In genomic region chr2:67516358-67516757, GRCh38 we compare ENCODE assay signal across 23 cellular contexts.
DNase-seq lines count a peak whose midpoint lies in the region; TF ChIP-seq lines count a peak whose summit lies in the region.
"Had no signal": no experiment of that assay in that cellular context is flagged by ENCODE, and none has a peak within 500 bp of the region (broad histone marks: within the 10 kb centered on the region; RNA-seq: fewer than 3 reads in every experiment).

No MANE protein-coding gene starts in this region.

- intact Hi-C loops in posterior vena cava (cut with DNase I), result no loop called here

- H2AFZ ChIP-seq in hepatocyte, result no peak overlapping the region

- 51% methylated on average over 5 of the region's 5 CpGs for WGBS in hepatocyte (ENCODE audit: low lambda C conversion rate, missing lambda C conversion rate)

- H3K27me3 ChIP-seq in hepatocyte, result no peaks in the 10 kb centered on the region
- H3K27me3 ChIP-seq: left lung had no signal

- no peaks in the 10 kb centered on the region for H3K4me1 ChIP-seq in hepatocyte (ENCODE audit: insufficient read depth)
- H3K4me1 ChIP-seq: left lung had no signal

- peak; percentile 8 for DNase-seq in NCI-H2029 treated with DMSO at 0.1 percent for 48 hours (lab: John Stamatoyannopoulos, UW)
- DNase-seq in NCI-H2029 (lab: John Stamatoyannopoulos, UW), result no peak
- peak; percentile 96 for DNase-seq in NCI-H69 (lab: John Stamatoyannopoulos, UW)
- no peak for DNase-seq in hepatocyte (ENCODE audit: low spot score)
- no peak for DNase-seq in NCI-H2227 (lab: John Stamatoyannopoulos, UW; ENCODE audit: unreplicated experiment)
- no peak for DNase-seq in NOMO-1 (lab: John Stamatoyannopoulos, UW; ENCODE audit: unreplicated experiment in 2 of 2)
- DNase-seq in activated CD4-positive, alpha-beta T cell treated with anti-CD3 and anti-CD28 coated beads, Interleukin-2, amount 10 ng/mL, durations not matched to agents 7 days and 5 days, result no peak
- no peak for DNase-seq in posterior vena cava (ENCODE audit: low spot score)
- DNase-seq: activated CD4-positive, alpha-beta memory T cell treated with anti-CD3 and anti-CD28 coated beads for 36 hours; activated CD4-positive, CD25-positive, alpha-beta regulatory T cell treated with anti-CD3 and anti-CD28 coated beads, Interleukin-2, amount 50 U/mL, for 72 hours; activated naive CD4-positive, alpha-beta T cell; CD4-positive, CD25-positive, alpha-beta regulatory T cell; dermis blood vessel endothelial cell; EL; immature natural killer cell; left lung; mesendoderm; NCI-H1048; right cardiac atrium; SK-N-SH; stimulated activated CD4-positive, alpha-beta T cell treated with anti-CD3 and anti-CD28 coated beads, Interleukin-1b, Interleukin-23, amount 100 ng/mL, for 48 hours; stimulated activated naive CD8-positive, alpha-beta T cell treated with anti-CD3 and anti-CD28 coated beads, Interleukin-15, Interleukin-2, amounts not matched to agents 100 U/mL and 50 U/mL, for 24 hours had no signal

- H3K36me3 ChIP-seq in hepatocyte (replicated peaks; ENCODE audit: insufficient read depth, low read depth), result no peaks in the 10 kb centered on the region
- H3K36me3 ChIP-seq: left lung had no signal

- H3K4me1 Mint-ChIP-seq in activated CD4-positive, alpha-beta T cell treated with anti-CD3 and anti-CD28 coated beads, Interleukin-2, amount 10 ng/mL, durations not matched to agents 7 days and 5 days, result no peaks in the 10 kb centered on the region
- H3K4me1 Mint-ChIP-seq: central memory CD8-positive, alpha-beta T cell; immature natural killer cell had no signal

- no peaks in the 10 kb centered on the region for H3K79me2 ChIP-seq in hepatocyte

- no peak overlapping the region for H3K27ac Mint-ChIP-seq in activated CD4-positive, alpha-beta T cell treated with anti-CD3 and anti-CD28 coated beads, Interleukin-2, amount 10 ng/mL, durations not matched to agents 7 days and 5 days
- H3K27ac Mint-ChIP-seq: activated CD4-positive, alpha-beta memory T cell treated with anti-CD3 and anti-CD28 coated beads for 36 hours; CD4-positive, CD25-positive, alpha-beta regulatory T cell; immature natural killer cell had no signal

- H4K20me1 ChIP-seq in hepatocyte (ENCODE audit: insufficient read depth, poor library complexity, severe bottlenecking), result no peaks in the 10 kb centered on the region

- no peaks in the 10 kb centered on the region for H3K36me3 Mint-ChIP-seq in activated CD4-positive, alpha-beta T cell treated with anti-CD3 and anti-CD28 coated beads, Interleukin-2, amount 10 ng/mL, durations not matched to agents 7 days and 5 days (ENCODE audit: low read depth)
- H3K36me3 Mint-ChIP-seq: activated CD4-positive, alpha-beta memory T cell treated with anti-CD3 and anti-CD28 coated beads for 36 hours; CD4-positive, CD25-positive, alpha-beta regulatory T cell; immature natural killer cell had no signal

- no peaks in the 10 kb centered on the region for H3K9me3 ChIP-seq in hepatocyte (ENCODE audit: low read depth)
- H3K9me3 ChIP-seq: left lung, SK-N-SH had no signal

- POLR2A ChIA-PET in activated CD4-positive, alpha-beta T cell treated with anti-CD3 and anti-CD28 coated beads, Interleukin-2, amount 10 ng/mL, durations not matched to agents 7 days and 5 days (lab: Charles Lee), result no interaction called here

- no peaks in the 10 kb centered on the region for H3K9me2 ChIP-seq in hepatocyte (replicated peaks; ENCODE audit: insufficient read depth)
- H3K9me2 ChIP-seq: SK-N-SH had no signal

- H3K27ac ChIP-seq in hepatocyte, result peak overlapping the region; percentile 37

- H3K4me2 ChIP-seq in hepatocyte, result peak overlapping the region; percentile 41
- H3K4me2 ChIP-seq: SK-N-SH had no signal

- H3K27me3 Mint-ChIP-seq in activated CD4-positive, alpha-beta T cell treated with anti-CD3 and anti-CD28 coated beads, Interleukin-2, amount 10 ng/mL, durations not matched to agents 7 days and 5 days, result no peaks in the 10 kb centered on the region
- H3K27me3 Mint-ChIP-seq: CD4-positive, CD25-positive, alpha-beta regulatory T cell had no signal

- no peak for TF ChIP-seq CTCF in hepatocyte (IDR thresholded peaks at IDR 0.05; ENCODE audit: poor library complexity)

- no peak overlapping the region for H3K4me3 Mint-ChIP-seq in activated CD4-positive, alpha-beta T cell treated with anti-CD3 and anti-CD28 coated beads, Interleukin-2, amount 10 ng/mL, durations not matched to agents 7 days and 5 days
- H3K4me3 Mint-ChIP-seq: activated CD4-positive, alpha-beta memory T cell treated with anti-CD3 and anti-CD28 coated beads for 36 hours; CD4-positive, CD25-positive, alpha-beta regulatory T cell; central memory CD8-positive, alpha-beta T cell; immature natural killer cell had no signal

- H3K4me3 ChIP-seq in hepatocyte, result no peak overlapping the region
- H3K4me3 ChIP-seq: left lung had no signal

- CTCF ChIA-PET in activated CD4-positive, alpha-beta T cell treated with anti-CD3 and anti-CD28 coated beads, Interleukin-2, amount 10 ng/mL, durations not matched to agents 7 days and 5 days (lab: Charles Lee), result no interaction called here

- no peaks in the 10 kb centered on the region for H3K9me3 Mint-ChIP-seq in activated CD4-positive, alpha-beta T cell treated with anti-CD3 and anti-CD28 coated beads, Interleukin-2, amount 10 ng/mL, durations not matched to agents 7 days and 5 days
- H3K9me3 Mint-ChIP-seq: activated CD4-positive, alpha-beta memory T cell treated with anti-CD3 and anti-CD28 coated beads for 36 hours had no signal

Comparison
In these comparisons a context has a peak if more than half of its experiments do, and no peak if none do; other contexts are left out.
1. DNase-seq: peak in NCI-H2029 treated with DMSO at 0.1 percent for 48 hours (single experiment) and NCI-H69 (single experiment); none in NCI-H2029 (single experiment), hepatocyte (single experiment), NCI-H2227 (single experiment), NOMO-1 (0 of 2), activated CD4-positive, alpha-beta T cell treated with anti-CD3 and anti-CD28 coated beads, Interleukin-2, amount 10 ng/mL, durations not matched to agents 7 days and 5 days (single experiment) and posterior vena cava (single experiment).